15 cellular contexts compared by ENCODE assay signal in the genomic region with DNA sequence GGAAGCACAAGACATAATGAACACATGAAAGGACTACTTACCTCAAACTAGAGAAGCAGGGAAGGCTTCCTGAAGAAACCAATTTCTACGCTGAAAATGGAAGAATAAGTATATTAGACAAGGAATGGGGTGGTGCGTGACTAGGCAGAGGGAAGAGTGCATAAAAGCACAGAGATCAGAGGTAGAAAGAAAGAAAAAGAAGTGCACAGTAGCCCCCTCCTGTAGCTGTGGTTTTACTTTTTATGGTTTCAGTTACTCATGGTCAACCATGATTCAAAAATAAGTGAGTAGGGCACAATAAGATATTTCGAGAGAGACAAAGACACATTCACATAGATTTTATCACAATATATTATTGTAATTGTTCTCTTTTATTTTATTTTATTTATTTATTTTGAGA.
DNase-seq lines count a peak whose midpoint lies in the region; ATAC-seq, FAIRE-seq and TF ChIP-seq lines count a peak whose summit lies in the region.
"Had no signal": no experiment of that assay in that cellular context is flagged by ENCODE, and none has a peak within 500 bp of the region (broad histone marks: within the 10 kb centered on the region; RNA-seq: fewer than 3 reads in every experiment).

No MANE protein-coding gene starts in this region.

- H3K14ac ChIP-seq in IMR-90 (replicated peaks; ENCODE audit: low read depth, low read length): peak overlapping the region; percentile 34; the same call in 1 of the 2 replicates

- in situ Hi-C loops in IMR-90 (cut with MboI; ENCODE audit: low sequenced_read_pairs): no loop called here

- no TSS peak for BruUV-seq in IMR-90 (replicated peaks; lab: Mats Ljungman, UMichigan)
- BruUV-seq in endothelial cell of umbilical vein (replicated peaks; lab: Mats Ljungman, UMichigan): no TSS peak

- peak overlapping the region in 1 of 2 experiments; percentile 62; a peak in 1 of 4 replicates for H4K8ac ChIP-seq in IMR-90 (ENCODE audit: low read depth in 2 of 2, low read length in 2 of 2)

- H3K9ac ChIP-seq in IMR-90 (ENCODE audit: low read depth, low read length) (no peak overlapping the region), endothelial cell of umbilical vein (replicated peaks; ENCODE audit: extremely low read depth, insufficient read depth, low read length) (no peak overlapping the region)
- H3K9ac ChIP-seq: BLaER1 had no signal

- no peaks in the 10 kb centered on the region for H3K79me1 ChIP-seq in IMR-90 (ENCODE audit: low read depth in 1 of 2, low read length in 2 of 2)

- H3K9me1 ChIP-seq in IMR-90 (ENCODE audit: insufficient read depth, low read length): peaks cover 4% of the 10 kb centered on the region; the same call in 1 of the 2 replicates
- H3K9me1 ChIP-seq in endothelial cell of umbilical vein (replicated peaks; ENCODE audit: control insufficient read depth, extremely low read depth, insufficient read depth, low read length): no peaks in the 10 kb centered on the region

- H3K4me1 ChIP-seq in IMR-90 (ENCODE audit: control insufficient read depth, insufficient read depth, low read length): peaks cover 2% of the 10 kb centered on the region; the same call in 1 of the 2 replicates
- peaks cover 17% of the 10 kb centered on the region for H3K4me1 ChIP-seq in endothelial cell of umbilical vein (ENCODE audit: control insufficient read depth, extremely low read depth, insufficient read depth, low read length)
- H3K4me1 ChIP-seq in psoas muscle: no peaks in the 10 kb centered on the region
- H3K4me1 ChIP-seq: BLaER1, HAP-1 had no signal

- no peak overlapping the region for H3K27ac ChIP-seq in IMR-90 (ENCODE audit: insufficient read depth, low read length)
- peak overlapping the region; percentile 44; the same call in 1 of the 2 replicates for H3K27ac ChIP-seq in RWPE1
- peak overlapping the region; percentile 11 for H3K27ac ChIP-seq in endothelial cell of umbilical vein (ENCODE audit: insufficient read depth, low read depth, low read length)
- no peak overlapping the region for H3K27ac ChIP-seq in psoas muscle
- H3K27ac ChIP-seq: BLaER1 had no signal

- no peaks in the 10 kb centered on the region for H3K79me2 ChIP-seq in endothelial cell of umbilical vein (ENCODE audit: control insufficient read depth, insufficient read depth, low read length)

- H3K4me2 ChIP-seq in IMR-90 (ENCODE audit: low read depth, low read length): no peak overlapping the region
- no peak overlapping the region for H3K4me2 ChIP-seq in endothelial cell of umbilical vein (ENCODE audit: insufficient read depth, low read length)
- H3K4me2 ChIP-seq: BLaER1 had no signal

- POLR2A ChIA-PET in IMR-90 (lab: Charles Lee; ENCODE audit: unreplicated experiment) (no interaction called here), RWPE1 (lab: Yijun Ruan, JAX; ENCODE audit: low non-redundant PET) (no interaction called here), endothelial cell of umbilical vein (lab: Charles Lee) (no interaction called here)

- H2AK9ac ChIP-seq in IMR-90 (replicated peaks; ENCODE audit: low read depth, low read length, poor library complexity): no peak overlapping the region

- no peak overlapping the region for H2AK5ac ChIP-seq in IMR-90 (ENCODE audit: low read depth, low read length)

- peak overlapping the region; percentile 94 for H2BK120ac ChIP-seq in IMR-90 (ENCODE audit: low read depth, low read length)

- no peaks in the 10 kb centered on the region for H3K27me3 ChIP-seq in IMR-90 (ENCODE audit: control insufficient read depth, insufficient read depth, low read length)
- no peaks in the 10 kb centered on the region for H3K27me3 ChIP-seq in endothelial cell of umbilical vein (ENCODE audit: control insufficient read depth in 2 of 2, insufficient read depth in 2 of 2, low read length in 2 of 2)
- H3K27me3 ChIP-seq in psoas muscle (ENCODE audit: insufficient read depth in 3 of 3, low read length in 2 of 3): no peaks in the 10 kb centered on the region
- H3K27me3 ChIP-seq: BLaER1 had no signal

- TF ChIP-seq POLR2A in IMR-90 (IDR thresholded peaks at IDR 0.05; ENCODE audit: low read depth, low read length) (no peak), endothelial cell of umbilical vein (IDR thresholded peaks at IDR 0.05; ENCODE audit: low read depth, low read length) (no peak)

- H3K36me3 ChIP-seq in IMR-90 (ENCODE audit: control insufficient read depth, insufficient read depth, low read length) (no peaks in the 10 kb centered on the region), endothelial cell of umbilical vein (ENCODE audit: control insufficient read depth in 2 of 2, extremely low read depth in 1 of 2, insufficient read depth in 2 of 2, low read length in 2 of 2) (no peaks in the 10 kb centered on the region), psoas muscle (ENCODE audit: insufficient read depth in 1 of 2, low read depth in 1 of 2) (no peaks in the 10 kb centered on the region)
- H3K36me3 ChIP-seq: BLaER1, HAP-1 had no signal

- H2BK15ac ChIP-seq in IMR-90 (ENCODE audit: low read depth, low read length): 0 out of 3 replicates have a peak overlapping the region, but pooled peaks have one; percentile 9

- peak overlapping the region; percentile 1; the same call in 1 of the 2 replicates for H4K5ac ChIP-seq in IMR-90 (ENCODE audit: low read depth, low read length)

- dilution Hi-C loops in IMR-90 (cut with HindIII; ENCODE audit: low sequenced_read_pairs, unreplicated experiment): no loop called here
- dilution Hi-C loops in endothelial cell of umbilical vein (cut with MboI; ENCODE audit: extremely low pct_ligation_motif_present, low sequenced_read_pairs): no loop called here

- FAIRE-seq in endothelial cell of umbilical vein (lab: Jason Lieb, UNC): no peak
- FAIRE-seq: GM12878, GM19239 had no signal

- H2BK20ac ChIP-seq in IMR-90 (ENCODE audit: low read depth, low read length): peak overlapping the region; percentile 54; the same call in 1 of the 2 replicates

- no peak overlapping the region for H2AFZ ChIP-seq in IMR-90 (replicated peaks; ENCODE audit: low read length, poor library complexity)
- no peak overlapping the region for H2AFZ ChIP-seq in endothelial cell of umbilical vein (ENCODE audit: low read depth, low read length)

- H3K9me3 ChIP-seq in IMR-90 (ENCODE audit: control insufficient read depth, insufficient read depth, low read length): no peaks in the 10 kb centered on the region
- no peaks in the 10 kb centered on the region for H3K9me3 ChIP-seq in endothelial cell of umbilical vein (replicated peaks; ENCODE audit: control insufficient read depth, insufficient read depth, low read length)
- no peaks in the 10 kb centered on the region for H3K9me3 ChIP-seq in psoas muscle
- H3K9me3 ChIP-seq: BLaER1, HAP-1 had no signal

- no peak overlapping the region for H3K56ac ChIP-seq in IMR-90 (ENCODE audit: extremely low read depth, insufficient read depth, low read length)

- H4K20me1 ChIP-seq in IMR-90 (ENCODE audit: insufficient read depth, low read length): no peaks in the 10 kb centered on the region
- H4K20me1 ChIP-seq in endothelial cell of umbilical vein (replicated peaks; ENCODE audit: control insufficient read depth, extremely low read depth, insufficient read depth, low read length): no peaks in the 10 kb centered on the region
- H4K20me1 ChIP-seq: BLaER1 had no signal

- H3K4me3 ChIP-seq in IMR-90 (ENCODE audit: insufficient read depth, low read depth, low read length) (no peak overlapping the region), endothelial cell of umbilical vein (replicated peaks in 1 of 3; ENCODE audit: insufficient read depth in 1 of 3, low read depth in 1 of 3, low read length in 3 of 3) (no peak overlapping the region), psoas muscle (no peak overlapping the region)
- H3K4me3 ChIP-seq: BLaER1, GM12878, HAP-1 had no signal

- peak overlapping the region; percentile 37 for H2BK5ac ChIP-seq in IMR-90 (ENCODE audit: low read depth, low read length, poor library complexity, severe bottlenecking)

- H4K91ac ChIP-seq in IMR-90 (ENCODE audit: insufficient read depth, low read depth, low read length): no peak overlapping the region

- TF ChIP-seq RAD21 in IMR-90 (IDR thresholded peaks at IDR 0.05; ENCODE audit: low read length): no peak

- H3K4ac ChIP-seq in IMR-90 (ENCODE audit: low read depth, low read length): peak overlapping the region; percentile 81

- no peak overlapping the region for H3K23ac ChIP-seq in IMR-90 (ENCODE audit: low read depth, low read length)

- intact Hi-C loops in IMR-90 (cut with micrococcal nuclease) (loop anchor here (5.0 kb wide), 1 partner anchor 219 kb away; no protein-coding TSS in a partner anchor), endothelial cell of umbilical vein (cut with micrococcal nuclease) (no loop called here), psoas muscle (cut with DNase I) (no loop called here)

- no peak for TF ChIP-seq CTCF in IMR-90 (conservative IDR thresholded peaks at IDR 0.05; ENCODE audit: low read depth, low read length)
- TF ChIP-seq CTCF in RWPE1 (conservative IDR thresholded peaks at IDR 0.05; ENCODE audit: low read depth): no peak
- no peak for TF ChIP-seq CTCF in endothelial cell of umbilical vein (IDR thresholded peaks at IDR 0.05; ENCODE audit: extremely low read depth in 1 of 2, insufficient read depth in 1 of 2, low read depth in 1 of 2, low read length in 2 of 2)
- no peak for TF ChIP-seq CTCF in psoas muscle (IDR thresholded peaks at IDR 0.05)

- no CpG with 5 or more reads among the region's 3 CpGs for WGBS in IMR-90 (ENCODE audit: extremely low coverage in 2 of 2, insufficient read length in 1 of 2), 2 experiments
- 91 to 98% (median 94%) methylated on average over 3 of the region's 3 CpGs for WGBS in psoas muscle, 3 donors

- CTCF ChIA-PET in IMR-90 (lab: Yijun Ruan, JAX): no interaction called here
- CTCF ChIA-PET in RWPE1 (lab: Yijun Ruan, JAX): no interaction called here
- CTCF ChIA-PET in endothelial cell of umbilical vein (lab: Charles Lee): no interaction called here

- ATAC-seq in IMR-90 (ENCODE audit: low read depth) (no peak), SK-N-SH treated with all-trans-retinoic acid at 6 μM for 48 hours (no peak), psoas muscle (no peak)
- ATAC-seq: GM12878 had no signal

- peak; percentile 28 for DNase-seq in ELR (ENCODE audit: low read depth)
- DNase-seq in IMR-90: no peak
- DNase-seq in RWPE1 (ENCODE audit: low spot score): no peak
- DNase-seq in endothelial cell of umbilical vein (ENCODE audit: low read depth, low spot score): no peak
- no peak for DNase-seq in psoas muscle
- no peak for DNase-seq in SW 1271 (lab: John Stamatoyannopoulos, UW)
- DNase-seq: 8988T; Calu3; CD4-positive, alpha-beta memory T cell; DMS79 treated with DMSO at 0.1 percent for 48 hours had no signal

- H3K18ac ChIP-seq in IMR-90 (ENCODE audit: low read depth, low read length): peak overlapping the region; percentile 77; the same call in 1 of the 2 replicates

TF ChIP-seq in IMR-90, 13 proteins besides CTCF, POLR2A, EP300 and RAD21 (continues in another document):
- TF ChIP-seq RFX5 (IDR thresholded peaks at IDR 0.05; ENCODE audit: low read depth, low read length) (no peak), RCOR1 (IDR thresholded peaks at IDR 0.05; ENCODE audit: insufficient replicate concordance, low read length) (no peak)

TF ChIP-seq in endothelial cell of umbilical vein, 7 proteins besides CTCF, POLR2A, EP300 and RAD21 (continues in another document):
- no peak for TF ChIP-seq JUN (IDR thresholded peaks at IDR 0.05; ENCODE audit: borderline replicate concordance, insufficient read depth, insufficient read length, low read depth)

TF ChIP-seq in SK-N-SH treated with all-trans-retinoic acid at 6 μM for 48 hours, 23 proteins besides CTCF, POLR2A, EP300 and RAD21 (continues in another document):
- no peak for TF ChIP-seq ZNF565 (CRISPR knock-in tag; conservative IDR thresholded peaks at IDR 0.05; ENCODE audit: low read depth)
- TF ChIP-seq ISL1 (CRISPR knock-in tag; IDR thresholded peaks at IDR 0.05): no peak

Comparison
In these comparisons a context has a peak if more than half of its experiments do, and no peak if none do; other contexts are left out.
1. H3K27ac ChIP-seq: peak in RWPE1 (single experiment) and endothelial cell of umbilical vein (single experiment); none in IMR-90 (single experiment) and psoas muscle (single experiment).